ENCODE assay signal across 23 cellular contexts in the genomic region with DNA sequence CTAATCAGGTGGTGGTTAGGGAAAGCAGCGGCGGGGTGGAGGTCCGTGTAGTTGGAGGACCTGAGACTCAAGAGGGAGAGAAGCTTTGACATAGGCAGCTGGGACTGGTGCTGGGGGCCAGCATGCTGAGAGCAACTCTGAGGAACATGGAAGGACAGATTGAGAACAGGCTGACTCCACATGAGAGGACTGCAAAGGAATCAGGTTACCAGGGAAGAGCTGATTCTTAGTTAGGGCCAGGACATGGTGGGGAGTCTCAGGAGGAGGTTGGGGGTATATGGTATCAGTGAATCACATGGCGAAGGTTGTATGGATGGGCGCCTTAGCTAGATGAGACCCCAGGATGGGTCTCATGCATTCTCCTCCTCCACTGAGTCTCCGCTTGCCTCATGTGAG.
A peak's percentile ranks its signal among the peaks of the same experiment; 100 is the strongest.
DNase-seq lines count a peak whose midpoint lies in the region; ATAC-seq and TF ChIP-seq lines count a peak whose summit lies in the region.
"Had no signal": no experiment of that assay in that cellular context is flagged by ENCODE, and none has a peak within 500 bp of the region (broad histone marks: within the 10 kb centered on the region; RNA-seq: fewer than 3 reads in every experiment).

No MANE protein-coding gene starts in this region.

- H3K79me2 ChIP-seq in PC-9 (ENCODE audit: low read depth) (no peaks in the 10 kb centered on the region), trophoblast cell (ENCODE audit: control insufficient read depth, insufficient read depth, low read length, poor library complexity) (no peaks in the 10 kb centered on the region)

- no peak overlapping the region for H3K23ac ChIP-seq in trophoblast cell (ENCODE audit: low read length)

- no peak overlapping the region for H3K18ac ChIP-seq in trophoblast cell (ENCODE audit: low read length)

- no peaks in the 10 kb centered on the region for H3K4me1 Mint-ChIP-seq in stimulated activated naive CD8-positive, alpha-beta T cell treated with anti-CD3 and anti-CD28 coated beads, Interleukin-15, amount 100 ng/mL, for 72 hours

- H3K79me1 ChIP-seq in trophoblast cell (ENCODE audit: low read length), result peaks cover 6% of the 10 kb centered on the region

- intact Hi-C loops in PC-9 (cut with micrococcal nuclease; ENCODE audit: unreplicated experiment), result loop anchor here (5.0 kb wide), 1 partner anchor 234 kb away; no protein-coding TSS in a partner anchor

- H4K12ac ChIP-seq in trophoblast cell (ENCODE audit: low read depth, low read length), result no peak overlapping the region

- peaks cover 33% of the 10 kb centered on the region for H3F3A ChIP-seq in PC-9 (ENCODE audit: insufficient read depth, low read depth)

- H2BK12ac ChIP-seq in trophoblast cell (ENCODE audit: low read length), result no peak overlapping the region

- H3K4me1 ChIP-seq in PC-9 (replicated peaks; ENCODE audit: insufficient read depth) (peaks cover 54% of the 10 kb centered on the region), rectal smooth muscle tissue (ENCODE audit: control insufficient read depth, insufficient read depth, low read length) (peaks cover 12% of the 10 kb centered on the region), trophoblast cell (ENCODE audit: control insufficient read depth in 1 of 2, insufficient read depth in 2 of 2, low read length in 2 of 2) (peaks cover 0 to 6% of the 10 kb centered on the region in 2 experiments)
- H3K4me1 ChIP-seq: body of pancreas, SJCRH30 had no signal

- H2AFZ ChIP-seq in PC-9, result no peak overlapping the region
- no peak overlapping the region for H2AFZ ChIP-seq in trophoblast cell (ENCODE audit: insufficient read depth, low read length, poor library complexity)

- peak overlapping the region; percentile 23 for H3K4me2 ChIP-seq in PC-9
- H3K4me2 ChIP-seq in trophoblast cell (ENCODE audit: low read length), result no peak overlapping the region

- WGBS in trophoblast cell (ENCODE audit: extremely low coverage, insufficient coverage, insufficient read length), result no CpG with 5 or more reads among the region's 6 CpGs

- no peaks in the 10 kb centered on the region for H3K9me2 ChIP-seq in PC-9 (ENCODE audit: insufficient read depth)

- no peaks in the 10 kb centered on the region for H3K27me3 Mint-ChIP-seq in stimulated activated naive CD8-positive, alpha-beta T cell treated with anti-CD3 and anti-CD28 coated beads, Interleukin-15, amount 100 ng/mL, for 72 hours

- H3K27me3 ChIP-seq in PC-9 (ENCODE audit: insufficient read depth, low read depth) (no peaks in the 10 kb centered on the region), rectal smooth muscle tissue (ENCODE audit: control insufficient read depth, insufficient read depth, low read length) (no peaks in the 10 kb centered on the region), trophoblast cell (ENCODE audit: insufficient read depth, low read length) (no peaks in the 10 kb centered on the region), MG63 (no peaks in the 10 kb centered on the region)
- H3K27me3 ChIP-seq: body of pancreas, esophagus muscularis mucosa, ovary, SJCRH30 had no signal

- H2BK120ac ChIP-seq in trophoblast cell (ENCODE audit: insufficient read depth, low read length, poor library complexity), result no peak overlapping the region

- no peak overlapping the region for H3K9ac ChIP-seq in rectal smooth muscle tissue (ENCODE audit: low read length)
- H3K9ac ChIP-seq in trophoblast cell (ENCODE audit: low read length), result no peak overlapping the region

- H3K9me3 ChIP-seq in PC-9 (ENCODE audit: insufficient read depth, low read depth), result peaks cover 27% of the 10 kb centered on the region
- no peaks in the 10 kb centered on the region for H3K9me3 ChIP-seq in trophoblast cell (ENCODE audit: insufficient read depth, low read depth, low read length)
- H3K9me3 ChIP-seq in MG63, result no peaks in the 10 kb centered on the region
- H3K9me3 ChIP-seq: body of pancreas, esophagus muscularis mucosa, ovary, SJCRH30 had no signal

- H3K14ac ChIP-seq in trophoblast cell (ENCODE audit: low read length), result no peak overlapping the region

- H4K91ac ChIP-seq in trophoblast cell (ENCODE audit: low read depth, low read length), result no peak overlapping the region

- TSS peak; percentile 39 for BruUV-seq in PC-9 (replicated peaks; lab: Mats Ljungman, UMichigan)

- H2BK5ac ChIP-seq in trophoblast cell (ENCODE audit: low read depth, low read length, poor library complexity), result no peak overlapping the region

- H3K27ac ChIP-seq in PC-9, result peak overlapping the region; percentile 100
- peak overlapping the region; percentile 76 for H3K27ac ChIP-seq in epithelial cell of prostate
- peak overlapping the region; percentile 51 for H3K27ac ChIP-seq in rectal smooth muscle tissue (ENCODE audit: low read depth, low read length)
- no peak overlapping the region for H3K27ac ChIP-seq in trophoblast cell (ENCODE audit: low read depth, low read length)
- H3K27ac ChIP-seq in coronary artery, result peak overlapping the region in 1 of 2 donors; percentile 39
- H3K27ac ChIP-seq: body of pancreas, esophagus muscularis mucosa, ovary, SJCRH30 had no signal

- H3K4ac ChIP-seq in trophoblast cell (ENCODE audit: low read depth, low read length), result no peak overlapping the region

- H3K4me3 ChIP-seq in PC-9, result no peak overlapping the region
- H3K4me3 ChIP-seq in rectal smooth muscle tissue (ENCODE audit: low read length), result no peak overlapping the region
- no peak overlapping the region for H3K4me3 ChIP-seq in trophoblast cell (ENCODE audit: low read depth, low read length)
- H3K4me3 ChIP-seq in coronary artery, result no peak overlapping the region
- H3K4me3 ChIP-seq in MG63, result no peak overlapping the region
- H3K4me3 ChIP-seq: body of pancreas, esophagus muscularis mucosa, ovary, SJCRH30 had no signal

- H3K36me3 ChIP-seq in PC-9 (ENCODE audit: low read depth), result no peaks in the 10 kb centered on the region; the same call in 1 of the 2 replicates
- H3K36me3 ChIP-seq in rectal smooth muscle tissue (ENCODE audit: control insufficient read depth, insufficient read depth, low read length), result no peaks in the 10 kb centered on the region
- no peaks in the 10 kb centered on the region for H3K36me3 ChIP-seq in trophoblast cell (ENCODE audit: control insufficient read depth in 1 of 2, insufficient read depth in 2 of 2, low read length in 2 of 2)
- no peaks in the 10 kb centered on the region for H3K36me3 ChIP-seq in MG63
- H3K36me3 ChIP-seq: esophagus muscularis mucosa, ovary, SJCRH30 had no signal

- CTCF ChIA-PET in PC-9 (lab: Charles Lee), result interaction anchor here (0.6 kb wide), 1 partner anchor 94 kb away, joined by 3 read pairs; no protein-coding TSS in a partner anchor

- no peak for TF ChIP-seq CTCF in PC-9 (conservative IDR thresholded peaks at IDR 0.05)
- no peak for TF ChIP-seq CTCF in coronary artery (IDR thresholded peaks at IDR 0.05)

- no peak overlapping the region for H4K8ac ChIP-seq in trophoblast cell (ENCODE audit: low read depth, low read length)

- POLR2A ChIA-PET in PC-9 (lab: Charles Lee; ENCODE audit: unreplicated experiment), result interaction anchor here (0.8 kb wide), 1 partner anchor 66 kb away, joined by 6 read pairs; no protein-coding TSS in a partner anchor

- peak; percentile 27 for DNase-seq in AG20443 (ENCODE audit: low spot score)
- no peak for DNase-seq in PC-9
- no peak for DNase-seq in epithelial cell of prostate (ENCODE audit: low read depth, low spot score)
- no peak for DNase-seq in stimulated activated naive CD8-positive, alpha-beta T cell treated with anti-CD3 and anti-CD28 coated beads, Interleukin-15, amount 100 ng/mL, for 72 hours
- no peak for DNase-seq in trophoblast cell
- DNase-seq in coronary artery (ENCODE audit: low spot score), result no peak
- no peak for DNase-seq in MG63
- DNase-seq: activated CD4-positive, alpha-beta T cell treated with anti-CD3 and anti-CD28 coated beads for 4 hours; activated CD8-positive, alpha-beta memory T cell treated with anti-CD3 and anti-CD28 coated beads, Interleukin-2, amount 50 U/mL, for 4 hours; activated naive CD4-positive, alpha-beta T cell; AML-193; body of pancreas; H7; Karpas-422; left colon; NCI-H1417; NCI-H2171 treated with DMSO at 0.1 percent for 48 hours; NK-92 treated with Interleukin-12 subunit alpha and Interleukin-12 subunit beta, amount 100 ng/mL, for 24 hours; ovary; SJCRH30; stimulated activated naive CD4-positive, alpha-beta T cell had no signal

- no peaks in the 10 kb centered on the region for H3K9me3 Mint-ChIP-seq in stimulated activated naive CD8-positive, alpha-beta T cell treated with anti-CD3 and anti-CD28 coated beads, Interleukin-15, amount 100 ng/mL, for 72 hours

- H2AK5ac ChIP-seq in trophoblast cell (ENCODE audit: low read length), result no peak overlapping the region

- no peaks in the 10 kb centered on the region for H4K20me1 ChIP-seq in PC-9 (ENCODE audit: insufficient read depth)

- no peak overlapping the region for H3K4me3 Mint-ChIP-seq in stimulated activated naive CD8-positive, alpha-beta T cell treated with anti-CD3 and anti-CD28 coated beads, Interleukin-15, amount 100 ng/mL, for 72 hours

- no peak overlapping the region for H3K27ac Mint-ChIP-seq in stimulated activated naive CD8-positive, alpha-beta T cell treated with anti-CD3 and anti-CD28 coated beads, Interleukin-15, amount 100 ng/mL, for 72 hours

- no peak for ATAC-seq in stimulated activated naive CD8-positive, alpha-beta T cell treated with anti-CD3 and anti-CD28 coated beads, Interleukin-15, amount 100 ng/mL, for 72 hours
- ATAC-seq: body of pancreas, left colon had no signal
